Comparison of ENCODE assay signal across 26 cellular contexts in genomic region chr2:115774361-115774760, GRCh38.
"Had no signal": no experiment of that assay in that cellular context is flagged by ENCODE, and none has a peak within 500 bp of the region (broad histone marks: within the 10 kb centered on the region; RNA-seq: fewer than 3 reads in every experiment).

No MANE protein-coding gene starts in this region.

- H3K27me3 ChIP-seq: stomach, suprapubic skin, testis, thyroid gland, tibial artery, tibial nerve, transverse colon, upper lobe of left lung, upper lobe of right lung, uterus, vagina had no signal

- H3K27ac ChIP-seq: stomach, suprapubic skin, testis, thoracic aorta, thyroid gland, tibial artery, tibial nerve, transverse colon, upper lobe of left lung, upper lobe of right lung, uterus, vagina had no signal

- H3K4me1 ChIP-seq: stomach, suprapubic skin, testis, thyroid gland, tibial artery, tibial nerve, transverse colon, upper lobe of left lung, upper lobe of right lung, uterus, vagina had no signal

- ATAC-seq: stimulated activated effector memory CD8-positive, alpha-beta T cell treated with anti-CD3 and anti-CD28 coated beads, Interleukin-12 subunit alpha, Interleukin-12 subunit beta, amount 100 ng/mL, for 72 hours; stimulated activated memory B cell treated with anti-CD40 and anti-IgM and Interleukin-4, amounts not matched to agents 10 μg/mL and 1 μg/mL and 100 μg/mL, for 72 hours; stimulated activated naive B cell treated with anti-CD40 and anti-IgM and Interleukin-4, amounts not matched to agents 10 μg/mL and 1 μg/mL and 100 μg/mL, for 72 hours; stimulated activated naive CD8-positive, alpha-beta T cell treated with anti-CD3 and anti-CD28 coated beads, Interleukin-15, amount 100 ng/mL, for 72 hours; stimulated activated naive CD8-positive, alpha-beta T cell treated with anti-CD3 and anti-CD28 coated beads, Interleukin-15, Interleukin-2, amounts not matched to agents 100 U/mL and 50 U/mL, for 24 hours; upper lobe of right lung had no signal

- H3K36me3 ChIP-seq: stomach, suprapubic skin, thoracic aorta, thyroid gland, tibial artery, tibial nerve, transverse colon, upper lobe of left lung, upper lobe of right lung, uterus, vagina had no signal

- H3K9me3 ChIP-seq: stomach, suprapubic skin, testis, thoracic aorta, thyroid gland, tibial artery, tibial nerve, transverse colon, upper lobe of left lung, upper lobe of right lung, uterus, vagina had no signal

- H3K4me3 ChIP-seq: stomach, suprapubic skin, testis, thoracic aorta, thyroid gland, tibial artery, tibial nerve, transverse colon, upper lobe of left lung, upper lobe of right lung, uterus, vagina had no signal

- DNase-seq: stimulated activated CD4-positive, alpha-beta T cell treated with anti-CD3 and anti-CD28 coated beads, Interleukin-2, amount 100 ng/mL, for 48 hours; stimulated activated CD4-positive, alpha-beta T cell treated with anti-CD3 and anti-CD28 coated beads, Interleukin-4, amount 100 ng/mL, for 1 hour; stimulated activated CD4-positive, alpha-beta T cell treated with anti-CD3 and anti-CD28 coated beads, Interleukin-4, amount 100 ng/mL, for 24 hours; stimulated activated CD4-positive, alpha-beta T cell treated with anti-CD3 and anti-CD28 coated beads, Interleukin-4, amount 100 ng/mL, for 4 hours; stimulated activated CD8-positive, alpha-beta memory T cell treated with anti-CD3 and anti-CD28 coated beads, Interleukin-4, amount 100 ng/mL, for 48 hours; stimulated activated naive B cell treated with anti-CD40 and anti-IgM and Interleukin-4, amounts not matched to agents 10 μg/mL and 1 μg/mL and 100 μg/mL, for 72 hours; stimulated activated naive CD4-positive, alpha-beta T cell; stimulated activated naive CD4-positive, alpha-beta T cell treated with Interleukin-2 at 50 U/mL for 16 hours; stimulated activated naive CD8-positive, alpha-beta T cell treated with anti-CD3 and anti-CD28 coated beads, Interleukin-15, amount 100 ng/mL, for 72 hours; stimulated activated naive CD8-positive, alpha-beta T cell treated with anti-CD3 and anti-CD28 coated beads, Interleukin-15, Interleukin-2, amounts not matched to agents 100 U/mL and 50 U/mL, for 24 hours; stomach; substantia nigra; testis; thyroid gland; tibial artery; transverse colon; trophoblast cell; upper lobe of left lung; upper lobe of right lung; uterus had no signal
